20 cellular contexts compared by ENCODE assay signal in genomic region chr10:78685466-78686163, GRCh38.
DNase-seq lines count a peak whose midpoint lies in the region; ATAC-seq and TF ChIP-seq lines count a peak whose summit lies in the region.
"Had no signal": no experiment of that assay in that cellular context is flagged by ENCODE, and none has a peak within 500 bp of the region (broad histone marks: within the 10 kb centered on the region; RNA-seq: fewer than 3 reads in every experiment).

No MANE protein-coding gene starts in this region.

- DNase-seq in AG08395 (ENCODE audit: low spot score), result peak; percentile 65
- DNase-seq in HCEC 1CT, result peak; percentile 21
- no peak for DNase-seq in body of pancreas
- peak; percentile 62 for DNase-seq in iris pigment epithelial cell (ENCODE audit: low read depth)
- no peak for DNase-seq in activated CD4-positive, CD25-positive, alpha-beta regulatory T cell (lab: John Stamatoyannopoulos, UW)
- DNase-seq in activated CD4-positive, CD25-positive, alpha-beta regulatory T cell treated with anti-CD3 and anti-CD28 coated beads, Interleukin-2, amount 50 U/mL, for 72 hours, result no peak
- DNase-seq in activated CD4-positive, alpha-beta T cell treated with anti-CD3 and anti-CD28 coated beads, Interleukin-2, amount 10 ng/mL, durations not matched to agents 7 days and 5 days, result no peak
- DNase-seq: activated CD4-positive, alpha-beta T cell treated with anti-CD3 and anti-CD28 coated beads, Interleukin-2, amount 50 U/mL, for 1 hour; activated T-cell treated with anti-CD3 and anti-CD28 coated beads, Interleukin-2, amount 50 U/mL, for 48 hours; cortex of kidney; esophagus squamous epithelium; MG63; NCI-H2029; nephron progenitor cell; SIG-M5; T-helper 9 cell had no signal

- CTCF ChIA-PET in activated CD4-positive, alpha-beta T cell treated with anti-CD3 and anti-CD28 coated beads, Interleukin-2, amount 10 ng/mL, durations not matched to agents 7 days and 5 days (lab: Charles Lee), result no interaction called here

- H3K27me3 ChIP-seq in body of pancreas, result no peaks in the 10 kb centered on the region
- H3K27me3 ChIP-seq: BE2C, MG63, right atrium auricular region, tibial nerve had no signal

- H3K4me3 ChIP-seq in body of pancreas, result no peak overlapping the region
- H3K4me3 ChIP-seq: esophagus squamous epithelium, MG63, right atrium auricular region, tibial nerve had no signal

- H3K27ac ChIP-seq in body of pancreas, result peak overlapping the region in 2 of 4 donors; percentile 35 to 37
- H3K27ac ChIP-seq: esophagus squamous epithelium, right atrium auricular region, tibial nerve had no signal

- H3K4me1 ChIP-seq in body of pancreas, result peaks cover 17% of the 10 kb centered on the region

- POLR2A ChIA-PET in activated CD4-positive, alpha-beta T cell treated with anti-CD3 and anti-CD28 coated beads, Interleukin-2, amount 10 ng/mL, durations not matched to agents 7 days and 5 days (lab: Charles Lee), result no interaction called here

- ATAC-seq in body of pancreas (peak; percentile 57), GM21367 (IDR thresholded peaks at IDR 0.05; ENCODE audit: unreplicated experiment) (no peak)

- no peak for TF ChIP-seq CTCF in body of pancreas (IDR thresholded peaks at IDR 0.05)

- H3K36me3 Mint-ChIP-seq in activated CD4-positive, alpha-beta T cell treated with anti-CD3 and anti-CD28 coated beads, Interleukin-2, amount 10 ng/mL, durations not matched to agents 7 days and 5 days (ENCODE audit: low read depth), result no peaks in the 10 kb centered on the region

- no peak overlapping the region for H3K27ac Mint-ChIP-seq in activated CD4-positive, alpha-beta T cell treated with anti-CD3 and anti-CD28 coated beads, Interleukin-2, amount 10 ng/mL, durations not matched to agents 7 days and 5 days

- H3K4me3 Mint-ChIP-seq in activated CD4-positive, alpha-beta T cell treated with anti-CD3 and anti-CD28 coated beads, Interleukin-2, amount 10 ng/mL, durations not matched to agents 7 days and 5 days, result no peak overlapping the region

- no peaks in the 10 kb centered on the region for H3K9me3 Mint-ChIP-seq in activated CD4-positive, alpha-beta T cell treated with anti-CD3 and anti-CD28 coated beads, Interleukin-2, amount 10 ng/mL, durations not matched to agents 7 days and 5 days

- no peaks in the 10 kb centered on the region for H3K36me3 ChIP-seq in body of pancreas (replicated peaks in 1 of 2; ENCODE audit: insufficient read depth in 1 of 2, low read depth in 2 of 2)
- H3K36me3 ChIP-seq: BE2C, esophagus squamous epithelium, MG63, right atrium auricular region, tibial nerve had no signal

- H3K4me1 Mint-ChIP-seq in activated CD4-positive, alpha-beta T cell treated with anti-CD3 and anti-CD28 coated beads, Interleukin-2, amount 10 ng/mL, durations not matched to agents 7 days and 5 days, result no peaks in the 10 kb centered on the region

- no peak for TF ChIP-seq POLR2A in body of pancreas (IDR thresholded peaks at IDR 0.05)

- intact Hi-C loops in body of pancreas (cut with DNase I), result no loop called here

- 60 to 66% methylated on average over 7 of the region's 7 CpGs for WGBS in body of pancreas, 2 donors

- no peaks in the 10 kb centered on the region for H3K9me3 ChIP-seq in body of pancreas
- H3K9me3 ChIP-seq: BE2C, esophagus squamous epithelium, MG63, right atrium auricular region had no signal

- peaks cover 5% of the 10 kb centered on the region for H3K27me3 Mint-ChIP-seq in activated CD4-positive, alpha-beta T cell treated with anti-CD3 and anti-CD28 coated beads, Interleukin-2, amount 10 ng/mL, durations not matched to agents 7 days and 5 days

Comparison
In these comparisons a context has a peak if more than half of its experiments do, and no peak if none do; other contexts are left out.
1. DNase-seq: peak in AG08395 (single experiment), HCEC 1CT (single experiment) and iris pigment epithelial cell (single experiment); none in body of pancreas (0 of 4), activated CD4-positive, CD25-positive, alpha-beta regulatory T cell (0 of 4), activated CD4-positive, CD25-positive, alpha-beta regulatory T cell treated with anti-CD3 and anti-CD28 coated beads, Interleukin-2, amount 50 U/mL, for 72 hours (single experiment) and activated CD4-positive, alpha-beta T cell treated with anti-CD3 and anti-CD28 coated beads, Interleukin-2, amount 10 ng/mL, durations not matched to agents 7 days and 5 days (single experiment).